Comparison of ENCODE assay signal across 1 cellular context in the genomic region with DNA sequence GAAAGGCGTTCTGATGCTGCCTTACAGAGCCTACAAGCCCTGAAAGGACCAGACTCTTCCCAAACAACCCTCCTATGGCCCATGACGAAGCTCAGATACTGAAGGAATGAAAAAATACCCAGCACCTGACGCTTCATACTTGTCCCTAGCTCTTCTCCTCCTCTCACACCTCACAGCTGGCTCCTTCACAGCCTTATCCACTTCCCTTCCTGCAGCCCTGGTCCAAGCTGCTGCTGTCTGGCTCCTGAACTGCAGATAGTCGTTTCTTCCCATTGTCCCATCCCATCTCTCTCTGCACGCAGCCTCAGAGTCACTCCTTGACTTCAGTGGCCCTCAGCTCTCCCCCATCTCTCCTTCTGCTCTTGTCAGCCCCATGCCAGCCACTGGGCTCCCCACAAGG.
TF ChIP-seq lines count a peak whose summit lies in the region.

No MANE protein-coding gene starts in this region.

TF ChIP-seq in HepG2, 621 proteins besides CTCF, POLR2A, EP300 and RAD21:
- TF ChIP-seq RFX5 (IDR thresholded peaks at IDR 0.05; ENCODE audit: low read depth, low read length) (no peak), SAP130 (CRISPR knock-in tag; IDR thresholded peaks at IDR 0.05; ENCODE audit: low read depth) (no peak), ZNF251 (CRISPR knock-in tag; IDR thresholded peaks at IDR 0.05) (no peak), ZNF547 (CRISPR knock-in tag; IDR thresholded peaks at IDR 0.05) (no peak), PHF5A (CRISPR knock-in tag; IDR thresholded peaks at IDR 0.05; ENCODE audit: low read depth, unreplicated experiment) (no peak), ZNF121 (CRISPR knock-in tag; IDR thresholded peaks at IDR 0.05) (no peak), ATF1 (CRISPR knock-in tag; IDR thresholded peaks at IDR 0.05) (no peak), ZNF766 (CRISPR knock-in tag; IDR thresholded peaks at IDR 0.05; ENCODE audit: borderline replicate concordance) (no peak)
- TF ChIP-seq, protein P1, sequence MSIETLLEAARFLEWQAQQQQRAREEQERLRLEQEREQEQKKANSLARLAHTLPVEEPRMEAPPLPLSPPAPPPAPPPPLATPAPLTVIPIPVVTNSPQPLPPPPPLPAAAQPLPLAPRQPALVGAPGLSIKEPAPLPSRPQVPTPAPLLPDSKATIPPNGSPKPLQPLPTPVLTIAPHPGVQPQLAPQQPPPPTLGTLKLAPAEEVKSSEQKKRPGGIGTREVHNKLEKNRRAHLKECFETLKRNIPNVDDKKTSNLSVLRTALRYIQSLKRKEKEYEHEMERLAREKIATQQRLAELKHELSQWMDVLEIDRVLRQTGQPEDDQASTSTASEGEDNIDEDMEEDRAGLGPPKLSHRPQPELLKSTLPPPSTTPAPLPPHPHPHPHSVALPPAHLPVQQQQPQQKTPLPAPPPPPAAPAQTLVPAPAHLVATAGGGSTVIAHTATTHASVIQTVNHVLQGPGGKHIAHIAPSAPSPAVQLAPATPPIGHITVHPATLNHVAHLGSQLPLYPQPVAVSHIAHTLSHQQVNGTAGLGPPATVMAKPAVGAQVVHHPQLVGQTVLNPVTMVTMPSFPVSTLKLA (IDR thresholded peaks at IDR 0.05): no peak
- TF ChIP-seq, protein P2, sequence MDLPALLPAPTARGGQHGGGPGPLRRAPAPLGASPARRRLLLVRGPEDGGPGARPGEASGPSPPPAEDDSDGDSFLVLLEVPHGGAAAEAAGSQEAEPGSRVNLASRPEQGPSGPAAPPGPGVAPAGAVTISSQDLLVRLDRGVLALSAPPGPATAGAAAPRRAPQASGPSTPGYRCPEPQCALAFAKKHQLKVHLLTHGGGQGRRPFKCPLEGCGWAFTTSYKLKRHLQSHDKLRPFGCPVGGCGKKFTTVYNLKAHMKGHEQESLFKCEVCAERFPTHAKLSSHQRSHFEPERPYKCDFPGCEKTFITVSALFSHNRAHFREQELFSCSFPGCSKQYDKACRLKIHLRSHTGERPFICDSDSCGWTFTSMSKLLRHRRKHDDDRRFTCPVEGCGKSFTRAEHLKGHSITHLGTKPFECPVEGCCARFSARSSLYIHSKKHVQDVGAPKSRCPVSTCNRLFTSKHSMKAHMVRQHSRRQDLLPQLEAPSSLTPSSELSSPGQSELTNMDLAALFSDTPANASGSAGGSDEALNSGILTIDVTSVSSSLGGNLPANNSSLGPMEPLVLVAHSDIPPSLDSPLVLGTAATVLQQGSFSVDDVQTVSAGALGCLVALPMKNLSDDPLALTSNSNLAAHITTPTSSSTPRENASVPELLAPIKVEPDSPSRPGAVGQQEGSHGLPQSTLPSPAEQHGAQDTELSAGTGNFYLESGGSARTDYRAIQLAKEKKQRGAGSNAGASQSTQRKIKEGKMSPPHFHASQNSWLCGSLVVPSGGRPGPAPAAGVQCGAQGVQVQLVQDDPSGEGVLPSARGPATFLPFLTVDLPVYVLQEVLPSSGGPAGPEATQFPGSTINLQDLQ (CRISPR knock-in tag; IDR thresholded peaks at IDR 0.05): no peak
- TF ChIP-seq, protein P3, sequence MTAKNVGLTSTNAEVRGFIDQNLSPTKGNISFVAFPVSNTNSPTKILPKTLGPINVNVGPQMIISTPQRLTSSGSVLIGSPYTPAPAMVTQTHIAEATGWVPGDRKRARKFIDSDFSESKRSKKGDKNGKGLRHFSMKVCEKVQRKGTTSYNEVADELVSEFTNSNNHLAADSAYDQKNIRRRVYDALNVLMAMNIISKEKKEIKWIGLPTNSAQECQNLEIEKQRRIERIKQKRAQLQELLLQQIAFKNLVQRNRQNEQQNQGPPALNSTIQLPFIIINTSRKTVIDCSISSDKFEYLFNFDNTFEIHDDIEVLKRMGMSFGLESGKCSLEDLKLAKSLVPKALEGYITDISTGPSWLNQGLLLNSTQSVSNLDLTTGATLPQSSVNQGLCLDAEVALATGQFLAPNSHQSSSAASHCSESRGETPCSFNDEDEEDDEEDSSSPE (CRISPR knock-in tag; IDR thresholded peaks at IDR 0.05): no peak
- TF ChIP-seq, protein P4, sequence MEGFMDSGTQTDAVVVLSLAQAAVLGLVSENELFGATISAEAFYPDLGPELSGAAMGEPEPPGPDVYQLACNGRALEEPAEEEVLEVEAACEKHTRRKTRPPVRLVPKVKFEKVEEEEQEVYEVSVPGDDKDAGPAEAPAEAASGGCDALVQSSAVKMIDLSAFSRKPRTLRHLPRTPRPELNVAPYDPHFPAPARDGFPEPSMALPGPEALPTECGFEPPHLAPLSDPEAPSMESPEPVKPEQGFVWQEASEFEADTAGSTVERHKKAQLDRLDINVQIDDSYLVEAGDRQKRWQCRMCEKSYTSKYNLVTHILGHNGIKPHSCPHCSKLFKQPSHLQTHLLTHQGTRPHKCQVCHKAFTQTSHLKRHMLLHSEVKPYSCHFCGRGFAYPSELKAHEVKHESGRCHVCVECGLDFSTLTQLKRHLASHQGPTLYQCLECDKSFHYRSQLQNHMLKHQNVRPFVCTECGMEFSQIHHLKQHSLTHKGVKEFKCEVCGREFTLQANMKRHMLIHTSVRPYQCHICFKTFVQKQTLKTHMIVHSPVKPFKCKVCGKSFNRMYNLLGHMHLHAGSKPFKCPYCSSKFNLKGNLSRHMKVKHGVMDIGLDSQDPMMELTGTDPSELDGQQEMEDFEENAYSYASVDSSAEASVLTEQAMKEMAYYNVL (CRISPR knock-in tag; IDR thresholded peaks at IDR 0.05; ENCODE audit: borderline replicate concordance): no peak
